Comparison of ENCODE assay signal across 8 cellular contexts in genomic region chr3:42581709-42582473, GRCh38. TPM values are rescaled to one million over a fixed set of nuclear protein-coding genes. Genes with fewer than 3 reads are reported as not detected.
DNase-seq lines count a peak whose midpoint lies in the region; ATAC-seq and TF ChIP-seq lines count a peak whose summit lies in the region.

Gene SEC22C, minus strand, starts transcription at chr3:42581967. Its CDS starts 12,921 bp downstream, at chr3:42569046.

- no peaks in the 10 kb centered on the region for H3K9me3 Mint-ChIP-seq in GM23338
- H3K9me3 Mint-ChIP-seq in nephron progenitor cell = peaks cover 11% of the 10 kb centered on the region
- peaks cover 0 to 6% of the 10 kb centered on the region in 2 donors for H3K9me3 Mint-ChIP-seq in stimulated activated naive CD8-positive, alpha-beta T cell treated with anti-CD3 and anti-CD28 coated beads, Interleukin-15, amount 100 ng/mL, for 72 hours

- TF ChIP-seq CTCF in GM23338 (conservative IDR thresholded peaks at IDR 0.05; ENCODE audit: low read depth in 2 of 2) = peak; percentile 34 to 57
- peak; percentile 58 for TF ChIP-seq CTCF in RWPE2 (IDR thresholded peaks at IDR 0.05; ENCODE audit: poor library complexity, severe bottlenecking)
- TF ChIP-seq CTCF in fibroblast of pulmonary artery (IDR thresholded peaks at IDR 0.05; ENCODE audit: low read length, missing control alignments) = peak; percentile 1
- no peak for TF ChIP-seq CTCF in nephron progenitor cell (IDR thresholded peaks at IDR 0.05)

- ATAC-seq in GM23338 = peak; percentile 92
- peak; percentile 94 for ATAC-seq in RWPE2 (ENCODE audit: low read depth)
- ATAC-seq in stimulated activated naive CD8-positive, alpha-beta T cell treated with anti-CD3 and anti-CD28 coated beads, Interleukin-15, amount 100 ng/mL, for 72 hours = peak; percentile 94

- H2AFZ ChIP-seq in GM23338 = peak within 1 kb of the TSS; percentile 88

- no peaks in the 10 kb centered on the region for H4K20me1 ChIP-seq in GM23338 (replicated peaks; ENCODE audit: insufficient read depth)

- peak within 1 kb of the TSS; percentile 85 for H3K4me3 Mint-ChIP-seq in GM23338
- H3K4me3 Mint-ChIP-seq in nephron progenitor cell = peak within 1 kb of the TSS; percentile 91
- peak within 1 kb of the TSS; percentile 94 to 97 for H3K4me3 Mint-ChIP-seq in stimulated activated naive CD8-positive, alpha-beta T cell treated with anti-CD3 and anti-CD28 coated beads, Interleukin-15, amount 100 ng/mL, for 72 hours

- H3K27me3 Mint-ChIP-seq in GM23338 (ENCODE audit: insufficient read depth, low read depth, poor library complexity) (peaks cover 8% of the 10 kb centered on the region), nephron progenitor cell (ENCODE audit: low read depth, poor library complexity) (no peaks in the 10 kb centered on the region)
- H3K27me3 Mint-ChIP-seq in stimulated activated naive CD8-positive, alpha-beta T cell treated with anti-CD3 and anti-CD28 coated beads, Interleukin-15, amount 100 ng/mL, for 72 hours = no peaks in the 10 kb centered on the region

- H3K27me3 ChIP-seq in GM23338 (ENCODE audit: insufficient read depth) = no peaks in the 10 kb centered on the region
- no peaks in the 10 kb centered on the region for H3K27me3 ChIP-seq in RWPE2 (ENCODE audit: insufficient read depth, poor library complexity, severe bottlenecking)

- H3K4me3 ChIP-seq in GM23338 (peak within 1 kb of the TSS; percentile 90), RWPE2 (ENCODE audit: severe bottlenecking) (peak within 1 kb of the TSS; percentile 96), fibroblast of pulmonary artery (replicated peaks; ENCODE audit: low read depth, low read length) (peak within 1 kb of the TSS; percentile 78)

- peak within 1 kb of the TSS; percentile 96 for H3K27ac Mint-ChIP-seq in GM23338
- peak within 1 kb of the TSS; percentile 97 for H3K27ac Mint-ChIP-seq in nephron progenitor cell
- H3K27ac Mint-ChIP-seq in stimulated activated naive CD8-positive, alpha-beta T cell treated with anti-CD3 and anti-CD28 coated beads, Interleukin-15, amount 100 ng/mL, for 72 hours = peak within 1 kb of the TSS; percentile 97

- peaks cover 38% of the 10 kb centered on the region for H3K4me1 Mint-ChIP-seq in GM23338
- peaks cover 34% of the 10 kb centered on the region for H3K4me1 Mint-ChIP-seq in nephron progenitor cell
- H3K4me1 Mint-ChIP-seq in stimulated activated naive CD8-positive, alpha-beta T cell treated with anti-CD3 and anti-CD28 coated beads, Interleukin-15, amount 100 ng/mL, for 72 hours = peaks cover 60% of the 10 kb centered on the region

- DNase-seq in EL (peak; percentile 93), GM23338 (ENCODE audit: low spot score) (peak; percentile 98), LHCN-M2 (ENCODE audit: low read depth) (peak; percentile 91), RWPE2 (ENCODE audit: low spot score) (peak; percentile 97), fibroblast of pulmonary artery (ENCODE audit: low read depth) (peak; percentile 91), nephron progenitor cell (peak; percentile 98)
- peak; percentile 97 for DNase-seq in activated T-helper 9 cell treated with anti-CD3 and anti-CD28 coated beads, Interleukin-2, amount 50 U/mL, for 16 hours (ENCODE audit: low read depth)
- DNase-seq in stimulated activated naive CD8-positive, alpha-beta T cell treated with anti-CD3 and anti-CD28 coated beads, Interleukin-15, amount 100 ng/mL, for 72 hours = peak; percentile 94 to 96

- peak within 1 kb of the TSS; percentile 90 for H3K4me2 ChIP-seq in GM23338

- H3K36me3 Mint-ChIP-seq in GM23338 (ENCODE audit: low read depth) (peaks cover 28% of the 10 kb centered on the region), nephron progenitor cell (ENCODE audit: low read depth) (peaks cover 30% of the 10 kb centered on the region)

- peaks cover 56% of the 10 kb centered on the region for H3K79me2 ChIP-seq in GM23338 (replicated peaks; ENCODE audit: insufficient read depth)

- H3F3A ChIP-seq in GM23338 (replicated peaks; ENCODE audit: low read depth) = peaks cover 8% of the 10 kb centered on the region

- H3K27ac ChIP-seq in GM23338 (ENCODE audit: low read depth) = peak within 1 kb of the TSS; percentile 93
- peak within 1 kb of the TSS; percentile 64 for H3K27ac ChIP-seq in RWPE2 (ENCODE audit: poor library complexity, severe bottlenecking)

- H3K36me3 ChIP-seq in GM23338 (ENCODE audit: insufficient read depth) = no peaks in the 10 kb centered on the region
- H3K36me3 ChIP-seq in RWPE2 (ENCODE audit: low read depth) = peaks cover 12% of the 10 kb centered on the region

- 0 out of 2 replicates have a peak, but pooled peaks cover 8% of the 10 kb centered on the region for H3K9me2 ChIP-seq in GM23338 (ENCODE audit: insufficient read depth)

- H3K4me1 ChIP-seq in GM23338 (ENCODE audit: insufficient read depth) (peaks cover 24% of the 10 kb centered on the region), RWPE2 (ENCODE audit: insufficient read depth, poor library complexity, severe bottlenecking) (peaks cover 7% of the 10 kb centered on the region)

- H3K9me3 ChIP-seq in RWPE2 (ENCODE audit: severe bottlenecking) = no peaks in the 10 kb centered on the region

TF ChIP-seq in GM23338, 12 proteins besides CTCF, POLR2A, EP300 and RAD21:
- TF ChIP-seq CREB1 (CRISPR knock-in tag; IDR thresholded peaks at IDR 0.05; ENCODE audit: low read depth) (peak; percentile 78), POLR2AphosphoS5 (IDR thresholded peaks at IDR 0.05; ENCODE audit: low read depth) (peak; percentile 93), ETS1 (IDR thresholded peaks at IDR 0.05) (no peak)

RNA-seq across cellular contexts. Expression of gene SEC22C, which starts in this region (rescaled TPM):
- total RNA-seq in GM23338 (2014; rRNA removed; shearing (Covaris generic)) = 48.3 and 52.3 TPM in 2 replicates
- polyA plus RNA-seq in GM23338 (2016; fragmentation: Nextera tagmentation; extraction: Ambion mirVana) = 16.8 and 21.9 TPM in 2 replicates
- total RNA-seq in LHCN-M2 (2014; rRNA removed) = 79.2 and 90.2 TPM in 2 replicates
- polyA plus RNA-seq in LHCN-M2 (2012) = 30.8 TPM

Comparison
In these comparisons a context has a peak if more than half of its experiments do, and no peak if none do; other contexts are left out.
1. Peak in every context shown above with its lines: DNase-seq, ATAC-seq, H3K4me3 ChIP-seq and H3K27ac ChIP-seq.